Comparison of ENCODE assay signal across 31 cellular contexts in genomic region chr4:86274642-86275041, GRCh38.
"Had no signal": no experiment of that assay in that cellular context is flagged by ENCODE, and none has a peak within 500 bp of the region (broad histone marks: within the 10 kb centered on the region; RNA-seq: fewer than 3 reads in every experiment).

No MANE protein-coding gene starts in this region.

- H3K36me3 ChIP-seq: cardiac muscle cell, SJCRH30 had no signal

- H3K9me3 ChIP-seq: SJCRH30 had no signal

- H3K27me3 ChIP-seq: cardiac muscle cell, SJCRH30 had no signal

- ATAC-seq: activated CD8-positive, alpha-beta T cell treated with anti-CD3 and anti-CD28 coated beads for 36 hours; activated T-cell treated with anti-CD3 and anti-CD28 coated beads, Interleukin-2, amount 50 U/mL, for 72 hours; activated T-helper 17 cell treated with anti-CD3 and anti-CD28 coated beads, Interleukin-2, amount 50 U/mL, for 72 hours had no signal

- H3K4me2 ChIP-seq: KMS-11 had no signal

- H3K4me3 ChIP-seq: cardiac muscle cell, SJCRH30, SK-N-MC had no signal

- DNase-seq: activated CD4-positive, alpha-beta T cell treated with anti-CD3 and anti-CD28 coated beads, Interleukin-2, amount 10 ng/mL, durations not matched to agents 24 days and 14 days; activated CD4-positive, alpha-beta T cell treated with anti-CD3 and anti-CD28 coated beads, Interleukin-2, amount 50 U/mL, for 4 hours; activated CD8-positive, alpha-beta T cell treated with anti-CD3 and anti-CD28 coated beads for 36 hours; activated effector memory CD4-positive, alpha-beta T cell treated with anti-CD3 and anti-CD28 coated beads, Interleukin-2, amount 50 U/mL, for 16 hours; activated naive CD4-positive, alpha-beta T cell; activated naive CD4-positive, alpha-beta T cell treated with anti-CD3 and anti-CD28 coated beads, Interleukin-2, amount 50 U/mL, for 16 hours; activated naive CD8-positive, alpha-beta T cell treated with anti-CD3 and anti-CD28 coated beads for 36 hours; activated T-cell treated with anti-CD3 and anti-CD28 coated beads, Interleukin-2, amount 50 U/mL, for 1 hour; activated T-cell treated with anti-CD3 and anti-CD28 coated beads, Interleukin-2, amount 50 U/mL, for 72 hours; amniotic stem cell; aorta; NCI-H1105; NCI-H1417 treated with DMSO at 0.1 percent for 48 hours; NCI-H187 treated with DMSO at 0.1 percent for 48 hours; NCI-H2081; NCI-H2171 treated with DMSO at 0.1 percent for 48 hours; NCI-H226; NCI-H446 treated with DMSO at 0.1 percent for 48 hours; NCI-H524; NCI-H69; NK-92 treated with Interleukin-12 subunit alpha and Interleukin-12 subunit beta, amount 100 ng/mL, for 24 hours; Right ventricle myocardium superior; SJCRH30; SW 1271; T-helper 1 cell; T-helper 2 cell; T-helper 9 cell had no signal

- H3K9ac ChIP-seq: KMS-11 had no signal

- H3K27ac ChIP-seq: cardiac muscle cell, KMS-11, SJCRH30, SK-N-MC had no signal

- H3K4me1 ChIP-seq: SJCRH30 had no signal
